ENCODE assay signal across 1 cellular context in genomic region chr9:4402501-4402900, GRCh38.
TF ChIP-seq lines count a peak whose summit lies in the region.

No MANE protein-coding gene starts in this region.

TF ChIP-seq in HepG2, 621 proteins besides CTCF, POLR2A, EP300 and RAD21:
- TF ChIP-seq KIAA2018 (CRISPR knock-in tag; IDR thresholded peaks at IDR 0.05; ENCODE audit: borderline replicate concordance) (no peak), ZNF160 (CRISPR knock-in tag; IDR thresholded peaks at IDR 0.05) (peak; percentile 90), MXD3 (CRISPR knock-in tag; IDR thresholded peaks at IDR 0.05) (no peak), PAWR (CRISPR knock-in tag; IDR thresholded peaks at IDR 0.05; ENCODE audit: borderline replicate concordance) (no peak), GATAD1 (CRISPR knock-in tag; IDR thresholded peaks at IDR 0.05) (no peak), ZBTB21 (CRISPR knock-in tag; IDR thresholded peaks at IDR 0.05) (no peak), HBP1 (CRISPR knock-in tag; IDR thresholded peaks at IDR 0.05; ENCODE audit: low read depth) (no peak), ZNF318 (CRISPR knock-in tag; IDR thresholded peaks at IDR 0.05) (no peak)
